1 cellular context compared by ENCODE assay signal in the genomic region with DNA sequence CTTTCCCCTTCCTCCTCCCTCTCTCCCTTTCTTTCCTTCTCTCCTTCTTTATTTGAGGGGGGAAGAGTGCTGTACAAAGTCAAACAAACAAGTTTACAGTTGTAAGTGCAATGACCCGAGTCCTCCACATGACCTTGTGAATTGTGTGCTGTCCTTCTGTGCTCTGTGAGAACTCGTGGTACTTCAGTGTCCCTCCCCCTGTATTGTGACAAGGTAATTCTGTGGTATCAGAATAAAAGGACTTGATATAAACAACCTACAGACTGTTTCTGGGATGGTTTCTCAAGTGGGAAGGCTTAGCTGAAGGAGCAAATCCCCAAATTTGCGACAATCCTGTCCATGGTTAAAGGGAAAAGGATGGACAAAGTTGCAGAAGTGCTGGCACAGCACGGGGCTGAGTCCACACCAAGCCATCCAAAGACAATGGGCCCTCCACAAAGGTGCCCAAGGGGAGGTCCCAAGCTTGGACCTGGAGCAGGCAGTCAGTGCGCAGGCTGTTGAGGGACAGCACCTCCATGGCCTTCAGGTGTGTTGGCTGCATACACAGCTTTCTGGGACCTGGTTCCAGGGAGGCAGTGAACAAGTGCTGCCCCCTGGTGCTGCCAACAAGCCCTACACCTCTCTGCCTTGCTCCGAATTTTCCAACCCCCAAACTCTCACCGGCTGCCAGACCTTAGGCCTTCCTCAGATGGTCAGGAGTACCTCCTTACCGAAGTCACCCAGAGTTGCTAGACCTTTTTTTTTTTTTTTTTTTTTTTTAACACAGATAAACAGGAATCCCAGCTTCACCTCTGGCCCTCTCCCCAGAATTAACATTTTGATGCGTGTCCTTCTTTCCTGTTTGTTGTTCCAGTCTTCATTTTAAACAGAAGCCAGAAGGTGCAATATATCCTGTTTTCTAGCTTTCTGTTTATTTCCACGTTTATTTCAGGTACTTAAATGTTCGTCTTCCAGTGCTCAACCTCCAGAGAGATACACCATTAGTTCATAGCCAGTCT.
A peak's percentile ranks its signal among the peaks of the same experiment; 100 is the strongest.
TF ChIP-seq lines count a peak whose summit lies in the region.

No MANE protein-coding gene starts in this region.

TF ChIP-seq in HepG2, 621 proteins besides CTCF, POLR2A, EP300 and RAD21 (continued from another document and continues in another):
- TF ChIP-seq CENPX (CRISPR knock-in tag; IDR thresholded peaks at IDR 0.05): no peak
- TF ChIP-seq ZNF20 (CRISPR knock-in tag; IDR thresholded peaks at IDR 0.05): no peak
- TF ChIP-seq, protein P1, sequence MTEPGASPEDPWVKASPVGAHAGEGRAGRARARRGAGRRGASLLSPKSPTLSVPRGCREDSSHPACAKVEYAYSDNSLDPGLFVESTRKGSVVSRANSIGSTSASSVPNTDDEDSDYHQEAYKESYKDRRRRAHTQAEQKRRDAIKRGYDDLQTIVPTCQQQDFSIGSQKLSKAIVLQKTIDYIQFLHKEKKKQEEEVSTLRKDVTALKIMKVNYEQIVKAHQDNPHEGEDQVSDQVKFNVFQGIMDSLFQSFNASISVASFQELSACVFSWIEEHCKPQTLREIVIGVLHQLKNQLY (CRISPR knock-in tag; IDR thresholded peaks at IDR 0.05): no peak
- 0 out of 2 replicates have a peak, but pooled peaks have one; percentile 41 for TF ChIP-seq ZMYM3 (CRISPR knock-in tag; IDR thresholded peaks at IDR 0.05)
- 0 out of 2 replicates have a peak, but pooled peaks have one; percentile 38 for TF ChIP-seq ZFP90 (CRISPR knock-in tag; IDR thresholded peaks at IDR 0.05; ENCODE audit: borderline replicate concordance)
- peak; percentile 50; the same call in 1 of the 2 replicates for TF ChIP-seq RARG (CRISPR knock-in tag; IDR thresholded peaks at IDR 0.05; ENCODE audit: low read depth)
- peak; percentile 88 for TF ChIP-seq TFE3 (CRISPR knock-in tag; IDR thresholded peaks at IDR 0.05)
- no peak for TF ChIP-seq NR2F2 (IDR thresholded peaks at IDR 0.05; ENCODE audit: borderline replicate concordance, low read depth)
- TF ChIP-seq NCOA1 (CRISPR knock-in tag; IDR thresholded peaks at IDR 0.05): peak; percentile 75; the same call in 1 of the 2 replicates
- no peak for TF ChIP-seq ZFP1 (CRISPR knock-in tag; IDR thresholded peaks at IDR 0.05)
- no peak for TF ChIP-seq NFE2 (CRISPR knock-in tag; IDR thresholded peaks at IDR 0.05)
- TF ChIP-seq CHCHD3 (CRISPR knock-in tag; IDR thresholded peaks at IDR 0.05): no peak
- TF ChIP-seq ZNF766 (CRISPR knock-in tag; IDR thresholded peaks at IDR 0.05; ENCODE audit: borderline replicate concordance): peak; percentile 59; the same call in 1 of the 2 replicates
- TF ChIP-seq ZFP37 (CRISPR knock-in tag; IDR thresholded peaks at IDR 0.05; ENCODE audit: borderline replicate concordance): no peak
- TF ChIP-seq MNT (IDR thresholded peaks at IDR 0.05): no peak
- no peak for TF ChIP-seq U2AF1 (optimal IDR thresholded peaks at IDR 0.05; ENCODE audit: low read depth, low read length)
- TF ChIP-seq KAT2B (IDR thresholded peaks at IDR 0.05; ENCODE audit: borderline replicate concordance, low read depth, low read length): no peak
- TF ChIP-seq ARID2 (CRISPR knock-in tag; IDR thresholded peaks at IDR 0.05; ENCODE audit: borderline replicate concordance): no peak
- TF ChIP-seq ZNF577 (CRISPR knock-in tag; IDR thresholded peaks at IDR 0.05; ENCODE audit: borderline replicate concordance, low read depth): no peak
- TF ChIP-seq, protein P2, sequence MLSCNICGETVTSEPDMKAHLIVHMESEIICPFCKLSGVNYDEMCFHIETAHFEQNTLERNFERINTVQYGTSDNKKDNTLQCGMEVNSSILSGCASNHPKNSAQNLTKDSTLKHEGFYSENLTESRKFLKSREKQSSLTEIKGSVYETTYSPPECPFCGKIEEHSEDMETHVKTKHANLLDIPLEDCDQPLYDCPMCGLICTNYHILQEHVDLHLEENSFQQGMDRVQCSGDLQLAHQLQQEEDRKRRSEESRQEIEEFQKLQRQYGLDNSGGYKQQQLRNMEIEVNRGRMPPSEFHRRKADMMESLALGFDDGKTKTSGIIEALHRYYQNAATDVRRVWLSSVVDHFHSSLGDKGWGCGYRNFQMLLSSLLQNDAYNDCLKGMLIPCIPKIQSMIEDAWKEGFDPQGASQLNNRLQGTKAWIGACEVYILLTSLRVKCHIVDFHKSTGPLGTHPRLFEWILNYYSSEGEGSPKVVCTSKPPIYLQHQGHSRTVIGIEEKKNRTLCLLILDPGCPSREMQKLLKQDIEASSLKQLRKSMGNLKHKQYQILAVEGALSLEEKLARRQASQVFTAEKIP (CRISPR knock-in tag; IDR thresholded peaks at IDR 0.05; ENCODE audit: borderline replicate concordance): no peak
- TF ChIP-seq FUBP1 (CRISPR knock-in tag; IDR thresholded peaks at IDR 0.05; ENCODE audit: borderline replicate concordance): peak; percentile 29; the same call in 1 of the 2 replicates
- TF ChIP-seq ZNF619 (CRISPR knock-in tag; IDR thresholded peaks at IDR 0.05): no peak
- no peak for TF ChIP-seq CBX1 (IDR thresholded peaks at IDR 0.05; ENCODE audit: low read depth)
- 0 out of 2 replicates have a peak, but pooled peaks have one; percentile 25 for TF ChIP-seq MIER2 (CRISPR knock-in tag; IDR thresholded peaks at IDR 0.05)
- TF ChIP-seq PLRG1 (conservative IDR thresholded peaks at IDR 0.05): no peak
- no peak for TF ChIP-seq ZNF782 (CRISPR knock-in tag; IDR thresholded peaks at IDR 0.05; ENCODE audit: borderline replicate concordance)
- TF ChIP-seq ZNF747 (CRISPR knock-in tag; IDR thresholded peaks at IDR 0.05; ENCODE audit: borderline replicate concordance): no peak
- TF ChIP-seq RORA (CRISPR knock-in tag; IDR thresholded peaks at IDR 0.05): no peak
- TF ChIP-seq SNAPC4 (CRISPR knock-in tag; IDR thresholded peaks at IDR 0.05): no peak
- no peak for TF ChIP-seq ZNF724P (CRISPR knock-in tag; IDR thresholded peaks at IDR 0.05; ENCODE audit: borderline replicate concordance)
- TF ChIP-seq ZNF672 (CRISPR knock-in tag; IDR thresholded peaks at IDR 0.05): no peak
- TF ChIP-seq, protein P3, sequence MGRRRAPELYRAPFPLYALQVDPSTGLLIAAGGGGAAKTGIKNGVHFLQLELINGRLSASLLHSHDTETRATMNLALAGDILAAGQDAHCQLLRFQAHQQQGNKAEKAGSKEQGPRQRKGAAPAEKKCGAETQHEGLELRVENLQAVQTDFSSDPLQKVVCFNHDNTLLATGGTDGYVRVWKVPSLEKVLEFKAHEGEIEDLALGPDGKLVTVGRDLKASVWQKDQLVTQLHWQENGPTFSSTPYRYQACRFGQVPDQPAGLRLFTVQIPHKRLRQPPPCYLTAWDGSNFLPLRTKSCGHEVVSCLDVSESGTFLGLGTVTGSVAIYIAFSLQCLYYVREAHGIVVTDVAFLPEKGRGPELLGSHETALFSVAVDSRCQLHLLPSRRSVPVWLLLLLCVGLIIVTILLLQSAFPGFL (CRISPR knock-in tag; IDR thresholded peaks at IDR 0.05): no peak
- TF ChIP-seq KDM4B (CRISPR knock-in tag; IDR thresholded peaks at IDR 0.05): no peak
- TF ChIP-seq NONO (IDR thresholded peaks at IDR 0.05): no peak
- TF ChIP-seq NONO (CRISPR knock-in tag; conservative IDR thresholded peaks at IDR 0.05): 0 out of 2 replicates have a peak, but pooled peaks have one; percentile 23
- TF ChIP-seq HOXA3 (CRISPR knock-in tag; IDR thresholded peaks at IDR 0.05): peak; percentile 55
- TF ChIP-seq ZNF678 (CRISPR knock-in tag; IDR thresholded peaks at IDR 0.05): no peak
- no peak for TF ChIP-seq ELK4 (CRISPR knock-in tag; IDR thresholded peaks at IDR 0.05; ENCODE audit: borderline replicate concordance)
- no peak for TF ChIP-seq SATB2 (CRISPR knock-in tag; IDR thresholded peaks at IDR 0.05)
- TF ChIP-seq ZNF207 (IDR thresholded peaks at IDR 0.05; ENCODE audit: borderline replicate concordance): no peak
- TF ChIP-seq, protein P4, sequence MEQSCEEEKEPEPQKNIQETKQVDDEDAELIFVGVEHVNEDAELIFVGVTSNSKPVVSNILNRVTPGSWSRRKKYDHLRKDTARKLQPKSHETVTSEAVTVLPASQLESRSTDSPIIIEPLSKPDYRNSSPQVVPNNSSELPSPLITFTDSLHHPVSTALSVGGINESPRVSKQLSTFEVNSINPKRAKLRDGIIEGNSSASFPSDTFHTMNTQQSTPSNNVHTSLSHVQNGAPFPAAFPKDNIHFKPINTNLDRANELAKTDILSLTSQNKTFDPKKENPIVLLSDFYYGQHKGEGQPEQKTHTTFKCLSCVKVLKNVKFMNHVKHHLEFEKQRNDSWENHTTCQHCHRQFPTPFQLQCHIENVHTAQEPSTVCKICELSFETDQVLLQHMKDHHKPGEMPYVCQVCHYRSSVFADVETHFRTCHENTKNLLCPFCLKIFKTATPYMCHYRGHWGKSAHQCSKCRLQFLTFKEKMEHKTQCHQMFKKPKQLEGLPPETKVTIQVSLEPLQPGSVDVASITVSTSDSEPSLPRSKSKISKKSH (CRISPR knock-in tag; IDR thresholded peaks at IDR 0.05; ENCODE audit: borderline replicate concordance): no peak
- TF ChIP-seq HCFC1 (IDR thresholded peaks at IDR 0.05; ENCODE audit: low read depth, low read length): no peak
- TF ChIP-seq CCDC6 (CRISPR knock-in tag; IDR thresholded peaks at IDR 0.05): peak; percentile 55; the same call in 1 of the 2 replicates
